Comparison of ENCODE assay signal across 8 cellular contexts in genomic region chr16:1773703-1774455, GRCh38. TPM values are rescaled to one million over a fixed set of nuclear protein-coding genes. Genes with fewer than 3 reads are reported as not detected.
A peak's percentile ranks its signal among the peaks of the same experiment; 100 is the strongest.
DNase-seq lines count a peak whose midpoint lies in the region; ATAC-seq and TF ChIP-seq lines count a peak whose summit lies in the region.

No MANE protein-coding gene starts in this region.

- peaks cover 54% of the 10 kb centered on the region for H3K36me3 Mint-ChIP-seq in activated T-cell treated with anti-CD3 and anti-CD28 coated beads, Interleukin-2, amount 50 U/mL, for 24 hours (ENCODE audit: low read depth)

- H3K4me2 ChIP-seq in mesenchymal stem cell (ENCODE audit: low read length, poor library complexity, severe bottlenecking), result peak overlapping the region; percentile 96

- H3K23ac ChIP-seq in mesenchymal stem cell (ENCODE audit: low read length in 2 of 2), result peak overlapping the region in 1 of 2 experiments; percentile 99

- 29% methylated on average over 45 of the region's 45 CpGs for WGBS in mesenchymal stem cell

- no peak overlapping the region for H2BK15ac ChIP-seq in mesenchymal stem cell (ENCODE audit: low read depth, poor library complexity, severe bottlenecking)

- peak overlapping the region; percentile 47 for H2AFZ ChIP-seq in mesenchymal stem cell (ENCODE audit: low read depth, low read length)

- H3K27me3 Mint-ChIP-seq in activated T-cell treated with anti-CD3 and anti-CD28 coated beads, Interleukin-2, amount 50 U/mL, for 24 hours, result no peaks in the 10 kb centered on the region

- peak overlapping the region in 1 of 2 experiments; percentile 2 for H3K14ac ChIP-seq in mesenchymal stem cell (ENCODE audit: low read length in 2 of 2)

- H3K9ac ChIP-seq in mesenchymal stem cell (ENCODE audit: low read length), result peak overlapping the region; percentile 87

- peak overlapping the region; percentile 41 for H3K27ac ChIP-seq in mesenchymal stem cell (ENCODE audit: low read length, poor library complexity, severe bottlenecking)

- ATAC-seq in HG02870 (IDR thresholded peaks at IDR 0.05; ENCODE audit: unreplicated experiment), result no peak

- peaks cover 26% of the 10 kb centered on the region for H3K79me1 ChIP-seq in mesenchymal stem cell (replicated peaks; ENCODE audit: low read length, poor library complexity, severe bottlenecking)

- no peak for DNase-seq in activated T-cell treated with anti-CD3 and anti-CD28 coated beads, Interleukin-2, amount 50 U/mL, for 24 hours
- DNase-seq in activated T-cell treated with anti-CD3 and anti-CD28 coated beads for 4 hours (no peak), choroid plexus epithelial cell (ENCODE audit: low read depth) (peak; percentile 41), mesenchymal stem cell (peak; percentile 41), cortex of kidney (lab: John Stamatoyannopoulos, UW) (no peak)
- no peak for DNase-seq in central memory CD4-positive, alpha-beta T cell

- H3K9me3 Mint-ChIP-seq in activated T-cell treated with anti-CD3 and anti-CD28 coated beads, Interleukin-2, amount 50 U/mL, for 24 hours, result no peaks in the 10 kb centered on the region

- TF ChIP-seq CTCF in choroid plexus epithelial cell (conservative IDR thresholded peaks at IDR 0.05; ENCODE audit: low read depth, low read length), result no peak

- H2BK12ac ChIP-seq in mesenchymal stem cell (ENCODE audit: low read length in 2 of 2), result no peak overlapping the region

- H3K4me3 ChIP-seq in choroid plexus epithelial cell (ENCODE audit: low read depth, low read length), result peak overlapping the region; percentile 83
- peak overlapping the region; percentile 87 to 92 for H3K4me3 ChIP-seq in mesenchymal stem cell (ENCODE audit: insufficient read depth in 1 of 2, low read depth in 1 of 2, low read length in 2 of 2)

- no peak overlapping the region for H2BK120ac ChIP-seq in mesenchymal stem cell (ENCODE audit: low read depth, low read length)

- H3K4me1 Mint-ChIP-seq in activated T-cell treated with anti-CD3 and anti-CD28 coated beads, Interleukin-2, amount 50 U/mL, for 24 hours (ENCODE audit: low read depth), result peaks cover 20% of the 10 kb centered on the region

- peaks cover 63% of the 10 kb centered on the region for H3K4me1 ChIP-seq in mesenchymal stem cell (ENCODE audit: control insufficient read depth, insufficient read depth, low read depth, low read length)

- H3K4ac ChIP-seq in mesenchymal stem cell (ENCODE audit: low read depth in 1 of 2, low read length in 2 of 2), result peak overlapping the region; percentile 74 to 76

- peak overlapping the region; percentile 34 for H2BK5ac ChIP-seq in mesenchymal stem cell (ENCODE audit: low read depth, low read length, poor library complexity, severe bottlenecking)

- no peaks in the 10 kb centered on the region for H3K27me3 ChIP-seq in mesenchymal stem cell (ENCODE audit: control insufficient read depth in 1 of 2, insufficient read depth in 1 of 2, low read length in 2 of 2)

- no peaks in the 10 kb centered on the region for H3K9me3 ChIP-seq in mesenchymal stem cell (ENCODE audit: control insufficient read depth, low read length)

- peak overlapping the region; percentile 96 for H3K4me3 Mint-ChIP-seq in activated T-cell treated with anti-CD3 and anti-CD28 coated beads, Interleukin-2, amount 50 U/mL, for 24 hours

- H4K8ac ChIP-seq in mesenchymal stem cell (ENCODE audit: low read length), result peak overlapping the region; percentile 31

- peak overlapping the region; percentile 63 to 98 for H3K18ac ChIP-seq in mesenchymal stem cell (ENCODE audit: low read depth in 1 of 2, low read length in 2 of 2)

- peak overlapping the region; percentile 58 for H4K91ac ChIP-seq in mesenchymal stem cell (ENCODE audit: low read length)

- H2AK5ac ChIP-seq in mesenchymal stem cell (ENCODE audit: low read length, severe bottlenecking), result no peak overlapping the region

- peaks cover 34 to 63% of the 10 kb centered on the region in 2 experiments for H3K36me3 ChIP-seq in mesenchymal stem cell (ENCODE audit: control insufficient read depth in 1 of 2, insufficient read depth in 2 of 2, low read depth in 1 of 2, low read length in 2 of 2)

- peak overlapping the region; percentile 89 for H3K27ac Mint-ChIP-seq in activated T-cell treated with anti-CD3 and anti-CD28 coated beads, Interleukin-2, amount 50 U/mL, for 24 hours

TF ChIP-seq in PFSK-1, 5 proteins besides CTCF, POLR2A, EP300 and RAD21:
- no peak for TF ChIP-seq REST (IDR thresholded peaks at IDR 0.05; ENCODE audit: insufficient read depth in 1 of 2, low read depth in 2 of 2, low read length in 2 of 2)
- TF ChIP-seq SIN3A (IDR thresholded peaks at IDR 0.05; ENCODE audit: borderline replicate concordance, insufficient read depth, low read length), result 0 out of 2 replicates have a peak, but pooled peaks have one; percentile 3

RNA-seq across cellular contexts. Expression of gene MRPS34, which starts 0.9 kb away (rescaled TPM):
- 214 TPM for polyA plus RNA-seq in PFSK-1 (2012; ENCODE audit: insufficient read length, low read depth)
- 102 TPM for polyA plus RNA-seq in mesenchymal stem cell (2013, experiment 1 of 2)
- 101 TPM for polyA plus RNA-seq in mesenchymal stem cell (2013, experiment 2 of 2)

RNA-seq across cellular contexts. Expression of gene EME2, which starts 1.3 kb away (rescaled TPM):
- polyA plus RNA-seq in PFSK-1 (2012; ENCODE audit: insufficient read length, low read depth), result 7.4 TPM
- polyA plus RNA-seq in mesenchymal stem cell (2013, experiment 1 of 2), result 5.6 TPM
- 4.7 TPM for polyA plus RNA-seq in mesenchymal stem cell (2013, experiment 2 of 2)

RNA-seq across cellular contexts. Expression of gene NME3, which starts 2.5 kb away (rescaled TPM):
- polyA plus RNA-seq in PFSK-1 (2012; ENCODE audit: insufficient read length, low read depth), result 87.9 TPM
- polyA plus RNA-seq in mesenchymal stem cell (2013, experiment 1 of 2), result 49.3 TPM
- polyA plus RNA-seq in mesenchymal stem cell (2013, experiment 2 of 2), result 48.0 TPM

RNA-seq across cellular contexts. Expression of gene SPSB3, which starts 8.5 kb away (rescaled TPM):
- 47.8 TPM for polyA plus RNA-seq in PFSK-1 (2012; ENCODE audit: insufficient read length, low read depth)
- polyA plus RNA-seq in mesenchymal stem cell (2013, experiment 1 of 2), result 15.8 TPM
- polyA plus RNA-seq in mesenchymal stem cell (2013, experiment 2 of 2), result 14.9 TPM

RNA-seq across cellular contexts. Expression of gene NUBP2, which starts 8.9 kb away (rescaled TPM):
- polyA plus RNA-seq in PFSK-1 (2012; ENCODE audit: insufficient read length, low read depth), result 104 TPM
- polyA plus RNA-seq in mesenchymal stem cell (2013, experiment 1 of 2), result 34.4 TPM
- 35.3 TPM for polyA plus RNA-seq in mesenchymal stem cell (2013, experiment 2 of 2)

Comparison
In these comparisons a context has a peak if more than half of its experiments do, and no peak if none do; other contexts are left out.
1. DNase-seq: peak in choroid plexus epithelial cell (single experiment) and mesenchymal stem cell (single experiment); none in activated T-cell treated with anti-CD3 and anti-CD28 coated beads, Interleukin-2, amount 50 U/mL, for 24 hours (single experiment), activated T-cell treated with anti-CD3 and anti-CD28 coated beads for 4 hours (single experiment), central memory CD4-positive, alpha-beta T cell (single experiment) and cortex of kidney (single experiment).